Comparison of ENCODE assay signal across 8 cellular contexts in genomic region chr3:133606342-133606741, GRCh38.
"Had no signal": no experiment of that assay in that cellular context is flagged by ENCODE, and none has a peak within 500 bp of the region (broad histone marks: within the 10 kb centered on the region; RNA-seq: fewer than 3 reads in every experiment).

No MANE protein-coding gene starts in this region.

- H3K9ac ChIP-seq: GM23248 had no signal

- H3K4me3 ChIP-seq: GM23248, HAP-1 had no signal

- ATAC-seq: HCT116 had no signal

- H2AFZ ChIP-seq: GM23248 had no signal

- H3K9me3 ChIP-seq: HAP-1 had no signal

- H3K9me3 Mint-ChIP-seq: HFFc6, IgD-negative memory B cell had no signal

- H3K27ac ChIP-seq: GM23248, HL-60 had no signal

- DNase-seq: GM23248, GOT3, H7, HFFc6 had no signal

- H3K27me3 Mint-ChIP-seq: IgD-negative memory B cell had no signal

- H3K4me1 ChIP-seq: HAP-1 had no signal

- H3K4me3 Mint-ChIP-seq: HFFc6, IgD-negative memory B cell had no signal

- H3K27ac Mint-ChIP-seq: HFFc6 had no signal

- H3K4me1 Mint-ChIP-seq: IgD-negative memory B cell had no signal
